Comparison of ENCODE assay signal across 1 cellular context in genomic region chr17:45223541-45224528, GRCh38.
TF ChIP-seq lines count a peak whose summit lies in the region.

No MANE protein-coding gene starts in this region.

TF ChIP-seq in WTC11, 78 proteins besides CTCF, POLR2A, EP300 and RAD21 (continued from another document):
- no peak for TF ChIP-seq ZNF532 (CRISPR knock-in tag; IDR thresholded peaks at IDR 0.05; ENCODE audit: borderline replicate concordance)
- no peak for TF ChIP-seq ZSCAN18 (CRISPR knock-in tag; IDR thresholded peaks at IDR 0.05)
- TF ChIP-seq SMAD3 (CRISPR knock-in tag; IDR thresholded peaks at IDR 0.05; ENCODE audit: borderline replicate concordance): no peak
- TF ChIP-seq CREM (CRISPR knock-in tag; IDR thresholded peaks at IDR 0.05): no peak
- no peak for TF ChIP-seq IRF1 (CRISPR knock-in tag; IDR thresholded peaks at IDR 0.05)
